ENCODE assay signal across 8 cellular contexts in the genomic region with DNA sequence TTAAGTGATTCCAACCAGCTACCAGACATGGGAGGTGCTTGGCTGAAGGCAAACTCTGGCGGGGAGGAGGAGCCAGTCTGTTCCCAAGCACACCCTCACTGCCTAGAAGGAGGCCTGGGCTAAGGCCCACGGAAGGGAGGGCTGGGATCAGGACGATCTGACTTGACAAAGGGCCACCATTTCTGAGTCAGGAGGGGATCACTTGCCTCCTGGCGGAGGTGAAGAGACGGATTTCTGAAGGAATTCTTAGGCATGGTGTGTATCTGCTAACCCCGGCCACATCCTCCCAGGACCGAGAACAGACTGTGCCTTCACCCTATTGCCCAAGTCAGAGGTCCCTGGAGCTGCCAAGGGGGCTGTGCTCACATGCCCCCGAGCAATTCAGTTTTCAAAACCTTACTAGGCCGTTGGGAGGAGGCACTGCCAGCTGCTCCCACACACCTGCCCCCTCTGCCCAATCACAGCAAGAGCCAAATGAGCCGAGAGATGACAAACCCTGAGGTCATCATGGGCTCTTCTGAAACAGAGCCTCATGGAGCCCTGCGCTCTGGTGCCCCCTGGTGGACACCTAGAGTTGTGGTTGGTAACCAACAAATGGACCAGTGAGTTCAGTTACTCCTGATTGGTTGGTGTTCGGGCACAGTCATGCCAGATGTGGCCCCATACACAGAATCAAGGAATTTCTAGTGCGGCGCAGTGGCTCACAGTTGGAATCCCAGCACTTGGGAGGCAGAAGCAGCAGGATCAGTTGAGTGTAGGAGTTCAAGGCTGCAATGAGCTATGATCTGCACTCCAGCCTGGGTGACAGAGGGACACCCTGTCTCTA. TPM values are rescaled to one million over a fixed set of nuclear protein-coding genes. Genes with fewer than 3 reads are reported as not detected.
DNase-seq lines count a peak whose midpoint lies in the region; ATAC-seq, FAIRE-seq and TF ChIP-seq lines count a peak whose summit lies in the region.

No MANE protein-coding gene starts in this region.

- CTCF ChIA-PET in HepG2 (lab: Yijun Ruan, JAX; ENCODE audit: low intra/inter-chr PET ratio, low total read pairs) = interaction anchor here (1.2 to 3.3 kb wide), 5 partner anchors 19 to 64 kb away, joined by 4 to 24 read pairs (median 4); no protein-coding TSS in a partner anchor

- H3K4me3 Mint-ChIP-seq in chondrocyte (ENCODE audit: unreplicated experiment) = no peak overlapping the region

- no peak overlapping the region for H2AFZ ChIP-seq in HepG2 (ENCODE audit: low read length)

- peak; percentile 96 for TF ChIP-seq CTCF in VCaP (conservative IDR thresholded peaks at IDR 0.05)
- TF ChIP-seq CTCF in chondrocyte (IDR thresholded peaks at IDR 0.05) = peak; percentile 99
- peak; percentile 96 for TF ChIP-seq CTCF in HepG2 (CRISPR knock-in tag; IDR thresholded peaks at IDR 0.05)

- in situ Hi-C loops in HepG2 (cut with HindIII; ENCODE audit: extremely low pct_ligation_motif_present, low pct_unique_long_range_greater_than_20kb) = loop anchor here (10.0 kb wide), 1 partner anchor 60 kb away; no protein-coding TSS in a partner anchor

- H3K27ac ChIP-seq in VCaP (peak overlapping the region; percentile 96), HepG2 (ENCODE audit: extremely low read length, insufficient read depth, low read length) (no peak overlapping the region)

- peak; percentile 95 for FAIRE-seq in HepG2 (lab: Jason Lieb, UNC)

- H3K36me3 Mint-ChIP-seq in chondrocyte (ENCODE audit: low read depth) = no peaks in the 10 kb centered on the region

- no TSS peak for BruUV-seq in HepG2 (replicated peaks; lab: Mats Ljungman, UMichigan)

- TF ChIP-seq POLR2A in HepG2 (IDR thresholded peaks at IDR 0.05; ENCODE audit: insufficient read depth in 1 of 2, low read depth in 2 of 2, low read length in 2 of 2) = no peak

- H3K36me3 ChIP-seq in HepG2 (replicated peaks in 1 of 2; ENCODE audit: control insufficient read depth in 1 of 2, insufficient read depth in 2 of 2, low read length in 2 of 2) = no peaks in the 10 kb centered on the region

- TF ChIP-seq RAD21 in HepG2 (CRISPR knock-in tag; IDR thresholded peaks at IDR 0.05) = peak; percentile 86

- H3K79me2 ChIP-seq in HepG2 (ENCODE audit: insufficient read depth, low read length) = no peaks in the 10 kb centered on the region

- H3K4me1 ChIP-seq in HepG2 (ENCODE audit: insufficient read depth, low read length) = peaks cover 38% of the 10 kb centered on the region

- ATAC-seq in GM19023 (IDR thresholded peaks at IDR 0.05; ENCODE audit: unreplicated experiment) (peak; percentile 87), HG03196 (IDR thresholded peaks at IDR 0.05; ENCODE audit: unreplicated experiment) (peak; percentile 81), HepG2 (peak; percentile 89)

- no peaks in the 10 kb centered on the region for H3K9me3 Mint-ChIP-seq in chondrocyte (ENCODE audit: low read depth)

- peak overlapping the region; percentile 69 for H3K27ac Mint-ChIP-seq in chondrocyte (ENCODE audit: unreplicated experiment)

- peaks cover 2 to 30% of the 10 kb centered on the region in 2 experiments; a peak in 4 of 5 replicates for H3K27me3 ChIP-seq in HepG2 (ENCODE audit: control insufficient read depth in 1 of 2, insufficient read depth in 2 of 2, low read length in 2 of 2)

- no peak overlapping the region for H3K9ac ChIP-seq in HepG2 (ENCODE audit: insufficient read depth, low read depth, low read length)

- no peaks in the 10 kb centered on the region for H3K9me3 ChIP-seq in HepG2 (ENCODE audit: low read length)

- DNase-seq in 8988T = peak; percentile 96
- DNase-seq in chondrocyte (ENCODE audit: low spot score) = no peak
- DNase-seq in HepG2 (ENCODE audit: low spot score) = peak; percentile 91
- peak; percentile 89 to 95 (median 95) for DNase-seq in stimulated activated CD4-positive, alpha-beta T cell treated with anti-CD3 and anti-CD28 coated beads, TNF-alpha, amount 100 ng/mL, for 24 hours (ENCODE audit: low read depth in 3 of 3)
- DNase-seq in midbrain (lab: John Stamatoyannopoulos, UW) = no peak

- 29% methylated on average over 6 of the region's 14 CpGs for WGBS in HepG2 (ENCODE audit: low lambda C conversion rate)

- TF ChIP-seq EP300 in HepG2 (IDR thresholded peaks at IDR 0.05; ENCODE audit: low read depth in 2 of 2, low read length in 2 of 2) = no peak
- TF ChIP-seq EP300 in HepG2 (CRISPR knock-in tag; IDR thresholded peaks at IDR 0.05; ENCODE audit: borderline replicate concordance) = no peak

- H3K4me1 Mint-ChIP-seq in chondrocyte (ENCODE audit: low read depth) = peaks cover 14% of the 10 kb centered on the region

- intact Hi-C loops in HepG2 (cut with micrococcal nuclease; ENCODE audit: unreplicated experiment) = loop anchor here (1.0 to 2.0 kb wide), 3 partner anchors 20 to 56 kb away; no protein-coding TSS in a partner anchor

- POLR2A ChIA-PET in HepG2 (lab: Yijun Ruan, JAX) = interaction anchor here (1.6 kb wide), 1 partner anchor 20 kb away, joined by 3 read pairs; no protein-coding TSS in a partner anchor

- H3K4me3 ChIP-seq in HepG2 (replicated peaks in 1 of 3; ENCODE audit: insufficient read depth in 1 of 3, low read depth in 2 of 3, low read length in 3 of 3) = peak overlapping the region in 1 of 3 experiments; percentile 41; a peak in 1 of 6 replicates

- H3K4me2 ChIP-seq in HepG2 (ENCODE audit: low read depth, low read length) = peak overlapping the region; percentile 54

- H4K20me1 ChIP-seq in HepG2 (ENCODE audit: insufficient read depth, low read length) = no peaks in the 10 kb centered on the region

- H3K27me3 Mint-ChIP-seq in chondrocyte (ENCODE audit: low read depth) = peaks cover 7% of the 10 kb centered on the region

TF ChIP-seq in HepG2, 621 proteins besides CTCF, POLR2A, EP300 and RAD21 (continues in another document):
- TF ChIP-seq CEBPG (CRISPR knock-in tag; IDR thresholded peaks at IDR 0.05) = peak; percentile 27; the same call in 1 of the 2 replicates
- TF ChIP-seq ZBTB7A (CRISPR knock-in tag; IDR thresholded peaks at IDR 0.05) = no peak
- TF ChIP-seq PRDM10 (CRISPR knock-in tag; IDR thresholded peaks at IDR 0.05; ENCODE audit: low read depth) = 0 out of 2 replicates have a peak, but pooled peaks have one; percentile 26
- TF ChIP-seq SMC3 (IDR thresholded peaks at IDR 0.05; ENCODE audit: low read length) = peak; percentile 89

RNA-seq across cellular contexts. Expression of gene TNK2, which starts 6.5 kb away (rescaled TPM):
- total RNA-seq in chondrocyte (35.5 to 39.8 TPM (median 38.6 TPM) in 3 replicates), HepG2 (2016; rRNA removed; fragmentation: Illumina TruSeq; extraction: Trizol) (3.5 and 5.8 TPM in 2 replicates)
- 1.8 and 2.6 TPM in 2 replicates for total RNA-seq in HepG2 (2016; cell fraction: cytosol; rRNA removed; fragmentation: Illumina TruSeq; extraction: Trizol; ENCODE audit: low read depth)
- total RNA-seq in HepG2 (2016; cell fraction: insoluble cytoplasmic fraction; rRNA removed; fragmentation: Illumina TruSeq; extraction: Trizol) = 4.0 and 5.9 TPM in 2 replicates
- total RNA-seq in HepG2 (2016; cell fraction: membrane; rRNA removed; fragmentation: Illumina TruSeq; extraction: Trizol) = 3.4 and 3.7 TPM in 2 replicates
- total RNA-seq in HepG2 (2016; cell fraction: nucleus; rRNA removed; fragmentation: Illumina TruSeq; extraction: Trizol) = 5.5 and 5.8 TPM in 2 replicates
- polyA plus RNA-seq in HepG2 (2011; rRNA removed) = 4.6 and 7.5 TPM in 2 replicates
- 2.7 and 3.4 TPM in 2 replicates for polyA plus RNA-seq in HepG2 (2011; cell fraction: cytosol; rRNA removed)
- polyA plus RNA-seq in HepG2 (2011; cell fraction: nucleus; rRNA removed) = 35.4 and 45.4 TPM in 2 replicates
- polyA plus RNA-seq in HepG2 (2012) = 6.7 and 12.2 TPM in 2 replicates
- 0.76 and 1.1 TPM in 2 replicates for polyA plus RNA-seq in HepG2 (2016; cell fraction: cytosol; fragmentation: Illumina TruSeq; extraction: Trizol; ENCODE audit: low read depth)
- 7.3 TPM in 2 replicates for polyA plus RNA-seq in HepG2 (2016; cell fraction: insoluble cytoplasmic fraction; fragmentation: Illumina TruSeq; extraction: Trizol; ENCODE audit: low read depth)
- 1.9 TPM in 2 replicates for polyA plus RNA-seq in HepG2 (2016; cell fraction: membrane; fragmentation: Illumina TruSeq; extraction: Trizol; ENCODE audit: low read depth)
- 24.9 and 28.1 TPM in 2 replicates for polyA plus RNA-seq in HepG2 (2016; cell fraction: nucleus; fragmentation: Illumina TruSeq; extraction: Trizol; ENCODE audit: insufficient read depth, low read depth)
- 14.4 and 18.0 TPM in 2 replicates for polyA minus RNA-seq in HepG2 (2011; rRNA and poly(A)+ RNA removed; ENCODE audit: low replicate concordance)
- polyA minus RNA-seq in HepG2 (2011; cell fraction: cytosol; rRNA and poly(A)+ RNA removed) = 4.1 and 6.0 TPM in 2 replicates
- polyA minus RNA-seq in HepG2 (2011; cell fraction: nucleus; rRNA and poly(A)+ RNA removed) = 4.2 and 5.2 TPM in 2 replicates

Comparison
In these comparisons a context has a peak if more than half of its experiments do, and no peak if none do; other contexts are left out.
1. DNase-seq: peak in 8988T (single experiment), HepG2 (single experiment) and stimulated activated CD4-positive, alpha-beta T cell treated with anti-CD3 and anti-CD28 coated beads, TNF-alpha, amount 100 ng/mL, for 24 hours (3 of 3); none in chondrocyte (single experiment) and midbrain (single experiment).
2. Peak in every context shown above with its lines, with median percentiles within 50 percentile points of each other: ATAC-seq and CTCF ChIP-seq.